Comparison of ENCODE assay signal across 14 cellular contexts in the genomic region with DNA sequence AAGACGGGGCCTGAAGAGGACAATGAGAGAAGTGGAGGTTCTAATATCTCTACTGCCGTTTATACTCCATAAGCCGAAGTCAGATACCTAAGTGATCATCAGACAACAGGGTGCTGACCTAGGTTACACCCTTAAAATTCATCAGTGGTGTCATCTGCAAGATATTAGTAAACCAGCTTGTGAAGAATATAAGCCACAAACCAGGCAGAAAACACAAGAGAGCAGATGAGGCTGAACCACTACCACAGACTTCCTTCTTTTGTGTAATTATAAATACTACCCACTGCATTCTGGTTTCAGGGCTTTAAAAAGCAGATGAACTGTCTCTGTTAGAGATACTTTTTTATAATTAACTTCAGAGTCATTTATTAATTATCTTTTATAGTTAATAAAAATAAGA.
DNase-seq lines count a peak whose midpoint lies in the region; ATAC-seq, FAIRE-seq and TF ChIP-seq lines count a peak whose summit lies in the region.
"Had no signal": no experiment of that assay in that cellular context is flagged by ENCODE, and none has a peak within 500 bp of the region (broad histone marks: within the 10 kb centered on the region; RNA-seq: fewer than 3 reads in every experiment).

No MANE protein-coding gene starts in this region.

- ATAC-seq in GM18867 (IDR thresholded peaks at IDR 0.05; ENCODE audit: unreplicated experiment) (peak; percentile 86), GM21528 (IDR thresholded peaks at IDR 0.05; ENCODE audit: low FRiP score, unreplicated experiment) (peak; percentile 72), HG03342 (IDR thresholded peaks at IDR 0.05; ENCODE audit: unreplicated experiment) (peak; percentile 79), GM12878 (peak; percentile 96)

- TF ChIP-seq CTCF in GM12878 (IDR thresholded peaks at IDR 0.05 in 2 of 3, conservative IDR thresholded peaks at IDR 0.05 in 1 of 3; ENCODE audit: control insufficient read depth in 2 of 3, extremely low read depth in 1 of 3, insufficient read depth in 1 of 3, low read depth in 3 of 3, low read length in 3 of 3) (no peak), Peyer's patch (IDR thresholded peaks at IDR 0.05) (no peak)

- SMC1A ChIA-PET in GM12878 (lab: Charles Lee; ENCODE audit: uncharacterized antibody, unreplicated experiment) = interaction anchor here (1.1 kb wide), 1 partner anchor 29 kb away, joined by 3 read pairs; no protein-coding TSS in a partner anchor

- POLR2A ChIA-PET in GM12878 (lab: Charles Lee) = no interaction called here

- no TSS peak for BruUV-seq in GM12878 (replicated peaks; lab: Mats Ljungman, UMichigan)

- TF ChIP-seq POLR2A in GM12878 (IDR thresholded peaks at IDR 0.05; ENCODE audit: low read depth, low read length) (no peak), Peyer's patch (IDR thresholded peaks at IDR 0.05) (no peak)

- H3K9ac ChIP-seq in GM12878 (ENCODE audit: control insufficient read depth, insufficient read depth, low read length) = no peak overlapping the region

- H3K27me3 ChIP-seq in GM12878 (replicated peaks in 1 of 2; ENCODE audit: control insufficient read depth in 2 of 2, insufficient read depth in 2 of 2, low read length in 1 of 2) = no peaks in the 10 kb centered on the region
- no peaks in the 10 kb centered on the region for H3K27me3 ChIP-seq in Peyer's patch

- peak; percentile 47 for FAIRE-seq in GM12878 (lab: Jason Lieb, UNC)
- FAIRE-seq: H1 had no signal

- H3K27ac ChIP-seq in GM12878 (ENCODE audit: control insufficient read depth, insufficient read depth) (no peak overlapping the region), Peyer's patch (no peak overlapping the region)
- H3K27ac ChIP-seq: thoracic aorta had no signal

- no peaks in the 10 kb centered on the region for H3K36me3 ChIP-seq in GM12878 (ENCODE audit: control insufficient read depth in 2 of 2, insufficient read depth in 2 of 2, low read length in 1 of 2)
- H3K36me3 ChIP-seq in Peyer's patch = no peaks in the 10 kb centered on the region
- H3K36me3 ChIP-seq: thoracic aorta had no signal

- 33% methylated on average over 3 of the region's 3 CpGs for WGBS in GM12878 (ENCODE audit: insufficient coverage, insufficient replicate concordance, low lambda C conversion rate, missing lambda C conversion rate)

- intact Hi-C loops in GM12878 (cut with micrococcal nuclease; ENCODE audit: unreplicated experiment) = no loop called here

- DNase-seq in GM12878 (ENCODE audit: low read depth, low spot score) (peak; percentile 61), putamen (ENCODE audit: low spot score) (no peak), Peyer's patch (no peak), foreskin melanocyte (no peak)
- DNase-seq in stimulated activated CD4-positive, alpha-beta T cell treated with anti-CD3 and anti-CD28 coated beads, Interleukin-2, amount 100 ng/mL, for 24 hours = no peak
- DNase-seq: central memory CD4-positive, alpha-beta T cell; NCI-H524 treated with DMSO at 0.1 percent for 48 hours; stimulated activated CD4-positive, alpha-beta T cell treated with anti-CD3 and anti-CD28 coated beads, Interleukin-4, amount 100 ng/mL, for 24 hours; T-helper 9 cell had no signal

- no peaks in the 10 kb centered on the region for H3K9me3 ChIP-seq in GM12878 (replicated peaks; ENCODE audit: control insufficient read depth, insufficient read depth, low read length)
- H3K9me3 ChIP-seq in Peyer's patch = no peaks in the 10 kb centered on the region
- H3K9me3 ChIP-seq: thoracic aorta had no signal

- H4K20me1 ChIP-seq in GM12878 (ENCODE audit: control insufficient read depth, insufficient read depth) = no peaks in the 10 kb centered on the region

- peak; percentile 38 to 48; a peak in 2 of 4 replicates for TF ChIP-seq EP300 in GM12878 (IDR thresholded peaks at IDR 0.05; ENCODE audit: borderline replicate concordance in 1 of 2, control insufficient read depth in 1 of 2, low read depth in 2 of 2, low read length in 2 of 2)

- in situ Hi-C loops in GM12878 (cut with MboI) = no loop called here

- CTCF ChIA-PET in GM12878 (lab: Yijun Ruan, JAX) = interaction anchor here (0.7 kb wide), 1 partner anchor 218 kb away, joined by 5 read pairs; no protein-coding TSS in a partner anchor

- H3K4me3 ChIP-seq in GM12878 (no peak overlapping the region), Peyer's patch (no peak overlapping the region)
- H3K4me3 ChIP-seq: thoracic aorta had no signal

- no peak for TF ChIP-seq RAD21 in GM12878 (IDR thresholded peaks at IDR 0.05; ENCODE audit: insufficient read depth, low read depth, low read length)

- H3K4me1 ChIP-seq in GM12878 (ENCODE audit: control insufficient read depth, insufficient read depth, low read length) = peaks cover 10% of the 10 kb centered on the region
- no peaks in the 10 kb centered on the region for H3K4me1 ChIP-seq in Peyer's patch

- RAD21 ChIA-PET in GM12878 (lab: Charles Lee; ENCODE audit: unreplicated experiment) = no interaction called here

- no peak overlapping the region for H3K4me2 ChIP-seq in GM12878 (ENCODE audit: control insufficient read depth, insufficient read depth)

- H3K79me2 ChIP-seq in GM12878 (ENCODE audit: control insufficient read depth, insufficient read depth, low read length) = no peaks in the 10 kb centered on the region

- H2AFZ ChIP-seq in GM12878 (ENCODE audit: control insufficient read depth, low read depth, low read length) = no peak overlapping the region

TF ChIP-seq in GM12878, 131 proteins besides CTCF, POLR2A, EP300 and RAD21 (continues in another document):
- TF ChIP-seq NFXL1 (IDR thresholded peaks at IDR 0.05; ENCODE audit: borderline replicate concordance) (no peak), SRF (IDR thresholded peaks at IDR 0.05; ENCODE audit: low read depth in 2 of 2, low read length in 2 of 2) (no peak), IRF4 (IDR thresholded peaks at IDR 0.05; ENCODE audit: low read depth, low read length) (peak; percentile 48; the same call in 1 of the 2 replicates), MXI1 (IDR thresholded peaks at IDR 0.05; ENCODE audit: low read depth, low read length) (no peak), BCL11A (IDR thresholded peaks at IDR 0.05; ENCODE audit: low read depth, low read length) (peak; percentile 92), DPF2 (IDR thresholded peaks at IDR 0.05) (0 out of 2 replicates have a peak, but pooled peaks have one; percentile 63), ZBED1 (IDR thresholded peaks at IDR 0.05; ENCODE audit: borderline replicate concordance) (peak; percentile 38; the same call in 1 of the 2 replicates), FOS (IDR thresholded peaks at IDR 0.05; ENCODE audit: borderline replicate concordance, extremely low read depth, insufficient read length) (no peak), CEBPB (IDR thresholded peaks at IDR 0.05; ENCODE audit: borderline replicate concordance in 1 of 2, low read depth in 2 of 2, low read length in 2 of 2) (no peak), NR2F1 (conservative IDR thresholded peaks at IDR 0.05) (peak; percentile 96), MTA3 (IDR thresholded peaks at IDR 0.05; ENCODE audit: borderline replicate concordance, low read length) (no peak), IKZF2 (IDR thresholded peaks at IDR 0.05) (peak; percentile 38 to 73; a peak in 3 of 4 replicates), TCF3 (IDR thresholded peaks at IDR 0.05; ENCODE audit: borderline replicate concordance, insufficient read depth, low read depth, low read length) (0 out of 2 replicates have a peak, but pooled peaks have one; percentile 16), EED (IDR thresholded peaks at IDR 0.05; ENCODE audit: low read depth) (no peak), NKRF (conservative IDR thresholded peaks at IDR 0.05) (no peak), ZNF384 (IDR thresholded peaks at IDR 0.05; ENCODE audit: borderline replicate concordance, low read depth, low read length) (no peak), SMARCA5 (IDR thresholded peaks at IDR 0.05) (no peak), IKZF1 (conservative IDR thresholded peaks at IDR 0.05) (peak; percentile 30; the same call in 1 of the 2 replicates), ZNF622 (IDR thresholded peaks at IDR 0.05) (no peak)
- TF ChIP-seq, protein P1, sequence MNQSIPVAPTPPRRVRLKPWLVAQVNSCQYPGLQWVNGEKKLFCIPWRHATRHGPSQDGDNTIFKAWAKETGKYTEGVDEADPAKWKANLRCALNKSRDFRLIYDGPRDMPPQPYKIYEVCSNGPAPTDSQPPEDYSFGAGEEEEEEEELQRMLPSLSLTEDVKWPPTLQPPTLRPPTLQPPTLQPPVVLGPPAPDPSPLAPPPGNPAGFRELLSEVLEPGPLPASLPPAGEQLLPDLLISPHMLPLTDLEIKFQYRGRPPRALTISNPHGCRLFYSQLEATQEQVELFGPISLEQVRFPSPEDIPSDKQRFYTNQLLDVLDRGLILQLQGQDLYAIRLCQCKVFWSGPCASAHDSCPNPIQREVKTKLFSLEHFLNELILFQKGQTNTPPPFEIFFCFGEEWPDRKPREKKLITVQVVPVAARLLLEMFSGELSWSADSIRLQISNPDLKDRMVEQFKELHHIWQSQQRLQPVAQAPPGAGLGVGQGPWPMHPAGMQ (IDR thresholded peaks at IDR 0.05; ENCODE audit: borderline replicate concordance) = no peak
- TF ChIP-seq, protein P2, sequence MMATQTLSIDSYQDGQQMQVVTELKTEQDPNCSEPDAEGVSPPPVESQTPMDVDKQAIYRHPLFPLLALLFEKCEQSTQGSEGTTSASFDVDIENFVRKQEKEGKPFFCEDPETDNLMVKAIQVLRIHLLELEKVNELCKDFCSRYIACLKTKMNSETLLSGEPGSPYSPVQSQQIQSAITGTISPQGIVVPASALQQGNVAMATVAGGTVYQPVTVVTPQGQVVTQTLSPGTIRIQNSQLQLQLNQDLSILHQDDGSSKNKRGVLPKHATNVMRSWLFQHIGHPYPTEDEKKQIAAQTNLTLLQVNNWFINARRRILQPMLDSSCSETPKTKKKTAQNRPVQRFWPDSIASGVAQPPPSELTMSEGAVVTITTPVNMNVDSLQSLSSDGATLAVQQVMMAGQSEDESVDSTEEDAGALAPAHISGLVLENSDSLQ (IDR thresholded peaks at IDR 0.05) = no peak
